In genomic region chr2:9681427-9681817, GRCh38 we compare ENCODE assay signal across 1 cellular context.
TF ChIP-seq lines count a peak whose summit lies in the region.

No MANE protein-coding gene starts in this region.

TF ChIP-seq in K562, 482 proteins besides CTCF, POLR2A, EP300 and RAD21 (continued from another document):
- TF ChIP-seq PBX2 (CRISPR knock-in tag; IDR thresholded peaks at IDR 0.05; ENCODE audit: low read depth), result no peak
- TF ChIP-seq PBX2 (tag; conservative IDR thresholded peaks at IDR 0.05; ENCODE audit: low read depth), result no peak
- no peak for TF ChIP-seq TAF7 (tag; IDR thresholded peaks at IDR 0.05)
- TF ChIP-seq SRSF9 (IDR thresholded peaks at IDR 0.05; ENCODE audit: borderline replicate concordance, low read depth, low read length), result no peak
- no peak for TF ChIP-seq FOXM1 (IDR thresholded peaks at IDR 0.05; ENCODE audit: low read depth)
- no peak for TF ChIP-seq FOXM1 (CRISPR knock-in tag; IDR thresholded peaks at IDR 0.05; ENCODE audit: low read depth)
- no peak for TF ChIP-seq ZKSCAN8 (CRISPR knock-in tag; IDR thresholded peaks at IDR 0.05)
- no peak for TF ChIP-seq RBBP5 (IDR thresholded peaks at IDR 0.05; ENCODE audit: borderline replicate concordance, insufficient read depth, low read length, poor library complexity, severe bottlenecking)
- TF ChIP-seq CLOCK (CRISPR knock-in tag; IDR thresholded peaks at IDR 0.05; ENCODE audit: borderline replicate concordance), result no peak
- TF ChIP-seq PHTF2 (CRISPR knock-in tag; IDR thresholded peaks at IDR 0.05), result no peak
- TF ChIP-seq PRPF4 (IDR thresholded peaks at IDR 0.05; ENCODE audit: insufficient read depth, low read depth, low read length, poor library complexity, severe bottlenecking), result no peak
- TF ChIP-seq C11orf30 (IDR thresholded peaks at IDR 0.05; ENCODE audit: low read depth), result 0 out of 2 replicates have a peak, but pooled peaks have one; percentile 12
